ENCODE assay signal across 1 cellular context in the genomic region with DNA sequence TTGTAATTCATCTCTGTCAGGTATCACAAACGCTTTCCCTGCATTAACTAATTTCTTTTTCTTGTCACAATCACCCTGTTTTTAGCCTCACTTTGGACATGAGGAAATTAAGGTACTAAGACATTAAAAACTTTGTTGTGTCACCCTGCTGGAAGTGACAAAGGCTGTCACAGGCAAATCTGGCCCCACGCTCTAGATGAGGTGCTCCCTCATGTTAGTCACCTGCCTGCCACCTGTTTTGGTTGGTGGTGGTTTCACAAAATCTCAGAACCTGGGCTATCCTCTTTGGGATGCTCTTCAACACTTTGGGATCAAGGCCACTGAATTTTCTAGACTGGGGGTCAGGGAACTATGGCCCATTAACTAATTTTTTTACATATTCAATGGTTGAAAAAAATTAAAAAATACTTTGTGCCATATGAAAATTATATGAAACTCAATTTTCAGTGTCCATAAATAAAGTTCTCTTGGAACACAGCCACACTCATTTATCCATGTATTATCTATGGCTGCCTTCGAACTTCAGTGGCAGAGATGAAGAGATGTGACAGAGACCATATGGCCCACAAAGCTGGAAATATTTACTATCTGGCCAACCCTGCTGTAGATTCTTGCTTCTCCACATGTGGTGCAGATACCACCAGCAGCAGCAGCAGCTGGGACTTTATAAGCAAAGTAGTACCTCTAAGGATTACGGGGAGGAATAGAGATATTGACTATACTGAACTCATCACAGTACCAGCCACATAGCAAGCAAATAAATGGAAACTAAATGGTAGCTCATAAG.
TF ChIP-seq lines count a peak whose summit lies in the region.

No MANE protein-coding gene starts in this region.

TF ChIP-seq in K562, 482 proteins besides CTCF, POLR2A, EP300 and RAD21 (continued from another document and continues in another):
- no peak for TF ChIP-seq IFI16 (CRISPR knock-in tag; IDR thresholded peaks at IDR 0.05)
- TF ChIP-seq, protein P1, sequence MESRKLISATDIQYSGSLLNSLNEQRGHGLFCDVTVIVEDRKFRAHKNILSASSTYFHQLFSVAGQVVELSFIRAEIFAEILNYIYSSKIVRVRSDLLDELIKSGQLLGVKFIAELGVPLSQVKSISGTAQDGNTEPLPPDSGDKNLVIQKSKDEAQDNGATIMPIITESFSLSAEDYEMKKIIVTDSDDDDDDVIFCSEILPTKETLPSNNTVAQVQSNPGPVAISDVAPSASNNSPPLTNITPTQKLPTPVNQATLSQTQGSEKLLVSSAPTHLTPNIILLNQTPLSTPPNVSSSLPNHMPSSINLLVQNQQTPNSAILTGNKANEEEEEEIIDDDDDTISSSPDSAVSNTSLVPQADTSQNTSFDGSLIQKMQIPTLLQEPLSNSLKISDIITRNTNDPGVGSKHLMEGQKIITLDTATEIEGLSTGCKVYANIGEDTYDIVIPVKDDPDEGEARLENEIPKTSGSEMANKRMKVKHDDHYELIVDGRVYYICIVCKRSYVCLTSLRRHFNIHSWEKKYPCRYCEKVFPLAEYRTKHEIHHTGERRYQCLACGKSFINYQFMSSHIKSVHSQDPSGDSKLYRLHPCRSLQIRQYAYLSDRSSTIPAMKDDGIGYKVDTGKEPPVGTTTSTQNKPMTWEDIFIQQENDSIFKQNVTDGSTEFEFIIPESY (CRISPR knock-in tag; IDR thresholded peaks at IDR 0.05): no peak
- TF ChIP-seq PHF21A (IDR thresholded peaks at IDR 0.05; ENCODE audit: borderline replicate concordance, low read depth): no peak
- no peak for TF ChIP-seq XRCC5 (IDR thresholded peaks at IDR 0.05; ENCODE audit: low read depth, low read length)
- TF ChIP-seq NBN (IDR thresholded peaks at IDR 0.05; ENCODE audit: low read depth): 0 out of 2 replicates have a peak, but pooled peaks have one; percentile 30
- no peak for TF ChIP-seq ZBTB2 (IDR thresholded peaks at IDR 0.05)
- no peak for TF ChIP-seq HNRNPUL1 (IDR thresholded peaks at IDR 0.05; ENCODE audit: low read length)
- no peak for TF ChIP-seq ZNF431 (CRISPR knock-in tag; IDR thresholded peaks at IDR 0.05)
- TF ChIP-seq ZNF717 (CRISPR knock-in tag; IDR thresholded peaks at IDR 0.05): no peak
- TF ChIP-seq TGIF2 (CRISPR knock-in tag; IDR thresholded peaks at IDR 0.05): no peak
- no peak for TF ChIP-seq ILF3 (IDR thresholded peaks at IDR 0.05; ENCODE audit: borderline replicate concordance)
- TF ChIP-seq HNRNPK (IDR thresholded peaks at IDR 0.05; ENCODE audit: low read depth, low read length, poor library complexity, severe bottlenecking): no peak
- no peak for TF ChIP-seq TCF7L2 (IDR thresholded peaks at IDR 0.05; ENCODE audit: low read depth, low read length)
- no peak for TF ChIP-seq ZNF24 (IDR thresholded peaks at IDR 0.05)
- TF ChIP-seq SMARCA4 (IDR thresholded peaks at IDR 0.05): peak; percentile 44; the same call in 1 of the 2 replicates
- peak; percentile 93 for TF ChIP-seq CBFA2T2 (conservative IDR thresholded peaks at IDR 0.05)
- TF ChIP-seq BRCA1 (IDR thresholded peaks at IDR 0.05): no peak
- TF ChIP-seq BRCA1 (CRISPR knock-in tag; IDR thresholded peaks at IDR 0.05): no peak
- TF ChIP-seq SMARCA5 (IDR thresholded peaks at IDR 0.05): no peak
- no peak for TF ChIP-seq TFE3 (CRISPR knock-in tag; IDR thresholded peaks at IDR 0.05)
- peak; percentile 65 for TF ChIP-seq SMAD4 (CRISPR knock-in tag; conservative IDR thresholded peaks at IDR 0.05)
- no peak for TF ChIP-seq USF1 (CRISPR knock-in tag; IDR thresholded peaks at IDR 0.05)
- no peak for TF ChIP-seq STAT5B (CRISPR knock-in tag; IDR thresholded peaks at IDR 0.05)
- TF ChIP-seq DPF2 (IDR thresholded peaks at IDR 0.05): peak; percentile 71
- no peak for TF ChIP-seq FOXA1 (IDR thresholded peaks at IDR 0.05; ENCODE audit: borderline replicate concordance)
- TF ChIP-seq, protein P2, sequence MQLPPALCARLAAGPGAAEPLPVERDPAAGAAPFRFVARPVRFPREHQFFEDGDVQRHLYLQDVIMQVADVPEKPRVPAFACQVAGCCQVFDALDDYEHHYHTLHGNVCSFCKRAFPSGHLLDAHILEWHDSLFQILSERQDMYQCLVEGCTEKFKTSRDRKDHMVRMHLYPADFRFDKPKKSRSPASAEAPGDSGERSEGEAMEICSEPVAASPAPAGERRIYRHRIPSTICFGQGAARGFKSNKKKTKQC (CRISPR knock-in tag; IDR thresholded peaks at IDR 0.05): no peak
- TF ChIP-seq CEBPZ (IDR thresholded peaks at IDR 0.05; ENCODE audit: borderline replicate concordance, low read depth, low read length): no peak
- TF ChIP-seq ZNF146 (CRISPR knock-in tag; IDR thresholded peaks at IDR 0.05; ENCODE audit: unreplicated experiment): no peak
- TF ChIP-seq SRSF1 (IDR thresholded peaks at IDR 0.05; ENCODE audit: low read depth, low read length): no peak
- no peak for TF ChIP-seq RFX5 (IDR thresholded peaks at IDR 0.05; ENCODE audit: low read depth, low read length)
- no peak for TF ChIP-seq TSC22D4 (tag; IDR thresholded peaks at IDR 0.05)
- TF ChIP-seq KHSRP (IDR thresholded peaks at IDR 0.05): no peak
- TF ChIP-seq ZKSCAN3 (CRISPR knock-in tag; IDR thresholded peaks at IDR 0.05): no peak
- no peak for TF ChIP-seq SIN3A (IDR thresholded peaks at IDR 0.05; ENCODE audit: borderline replicate concordance in 2 of 2, control insufficient read depth in 1 of 2, low read depth in 2 of 2, low read length in 2 of 2)
- TF ChIP-seq BRD9 (IDR thresholded peaks at IDR 0.05; ENCODE audit: low read depth, partially characterized antibody): no peak
- TF ChIP-seq, protein P3, sequence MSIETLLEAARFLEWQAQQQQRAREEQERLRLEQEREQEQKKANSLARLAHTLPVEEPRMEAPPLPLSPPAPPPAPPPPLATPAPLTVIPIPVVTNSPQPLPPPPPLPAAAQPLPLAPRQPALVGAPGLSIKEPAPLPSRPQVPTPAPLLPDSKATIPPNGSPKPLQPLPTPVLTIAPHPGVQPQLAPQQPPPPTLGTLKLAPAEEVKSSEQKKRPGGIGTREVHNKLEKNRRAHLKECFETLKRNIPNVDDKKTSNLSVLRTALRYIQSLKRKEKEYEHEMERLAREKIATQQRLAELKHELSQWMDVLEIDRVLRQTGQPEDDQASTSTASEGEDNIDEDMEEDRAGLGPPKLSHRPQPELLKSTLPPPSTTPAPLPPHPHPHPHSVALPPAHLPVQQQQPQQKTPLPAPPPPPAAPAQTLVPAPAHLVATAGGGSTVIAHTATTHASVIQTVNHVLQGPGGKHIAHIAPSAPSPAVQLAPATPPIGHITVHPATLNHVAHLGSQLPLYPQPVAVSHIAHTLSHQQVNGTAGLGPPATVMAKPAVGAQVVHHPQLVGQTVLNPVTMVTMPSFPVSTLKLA (conservative IDR thresholded peaks at IDR 0.05): 0 out of 4 replicates have a peak, but pooled peaks of 1 of the 2 experiments have one; percentile 32
- TF ChIP-seq ZC3H4 (CRISPR knock-in tag; IDR thresholded peaks at IDR 0.05; ENCODE audit: borderline replicate concordance): no peak
- peak; percentile 89 for TF ChIP-seq ARID1B (IDR thresholded peaks at IDR 0.05)
- TF ChIP-seq ZNF224 (CRISPR knock-in tag; IDR thresholded peaks at IDR 0.05): no peak
- no peak for TF ChIP-seq ZNF583 (CRISPR knock-in tag; IDR thresholded peaks at IDR 0.05)
- no peak for TF ChIP-seq ZKSCAN1 (IDR thresholded peaks at IDR 0.05; ENCODE audit: low read depth, low read length)
- TF ChIP-seq NR4A1 (CRISPR knock-in tag; IDR thresholded peaks at IDR 0.05): no peak
- TF ChIP-seq NR4A1 (tag; IDR thresholded peaks at IDR 0.05): no peak; the same call in 1 of the 2 replicates
- no peak for TF ChIP-seq MECOM (CRISPR knock-in tag; IDR thresholded peaks at IDR 0.05)
- TF ChIP-seq, protein P4, sequence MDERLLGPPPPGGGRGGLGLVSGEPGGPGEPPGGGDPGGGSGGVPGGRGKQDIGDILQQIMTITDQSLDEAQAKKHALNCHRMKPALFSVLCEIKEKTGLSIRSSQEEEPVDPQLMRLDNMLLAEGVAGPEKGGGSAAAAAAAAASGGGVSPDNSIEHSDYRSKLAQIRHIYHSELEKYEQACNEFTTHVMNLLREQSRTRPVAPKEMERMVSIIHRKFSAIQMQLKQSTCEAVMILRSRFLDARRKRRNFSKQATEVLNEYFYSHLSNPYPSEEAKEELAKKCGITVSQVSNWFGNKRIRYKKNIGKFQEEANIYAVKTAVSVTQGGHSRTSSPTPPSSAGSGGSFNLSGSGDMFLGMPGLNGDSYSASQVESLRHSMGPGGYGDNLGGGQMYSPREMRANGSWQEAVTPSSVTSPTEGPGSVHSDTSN (CRISPR knock-in tag; IDR thresholded peaks at IDR 0.05; ENCODE audit: low read depth): no peak
- TF ChIP-seq, protein P4 (tag; conservative IDR thresholded peaks at IDR 0.05; ENCODE audit: low read depth): peak; percentile 35; the same call in 1 of the 2 replicates
- TF ChIP-seq ETS2 (tag; IDR thresholded peaks at IDR 0.05; ENCODE audit: borderline replicate concordance, poor library complexity, severe bottlenecking): no peak
- peak; percentile 97 for TF ChIP-seq TEAD4 (IDR thresholded peaks at IDR 0.05; ENCODE audit: low read length)
- no peak for TF ChIP-seq TEAD4 (CRISPR knock-in tag; IDR thresholded peaks at IDR 0.05; ENCODE audit: borderline replicate concordance)
- 0 out of 4 replicates have a peak, but pooled peaks have one; percentile 29 to 56 for TF ChIP-seq TEAD1 (CRISPR knock-in tag; IDR thresholded peaks at IDR 0.05)
- no peak for TF ChIP-seq BRD4 (IDR thresholded peaks at IDR 0.05)
- no peak for TF ChIP-seq ZNF696 (CRISPR knock-in tag; conservative IDR thresholded peaks at IDR 0.05)
- TF ChIP-seq, protein P5, sequence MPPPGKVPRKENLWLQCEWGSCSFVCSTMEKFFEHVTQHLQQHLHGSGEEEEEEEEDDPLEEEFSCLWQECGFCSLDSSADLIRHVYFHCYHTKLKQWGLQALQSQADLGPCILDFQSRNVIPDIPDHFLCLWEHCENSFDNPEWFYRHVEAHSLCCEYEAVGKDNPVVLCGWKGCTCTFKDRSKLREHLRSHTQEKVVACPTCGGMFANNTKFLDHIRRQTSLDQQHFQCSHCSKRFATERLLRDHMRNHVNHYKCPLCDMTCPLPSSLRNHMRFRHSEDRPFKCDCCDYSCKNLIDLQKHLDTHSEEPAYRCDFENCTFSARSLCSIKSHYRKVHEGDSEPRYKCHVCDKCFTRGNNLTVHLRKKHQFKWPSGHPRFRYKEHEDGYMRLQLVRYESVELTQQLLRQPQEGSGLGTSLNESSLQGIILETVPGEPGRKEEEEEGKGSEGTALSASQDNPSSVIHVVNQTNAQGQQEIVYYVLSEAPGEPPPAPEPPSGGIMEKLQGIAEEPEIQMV (tag; conservative IDR thresholded peaks at IDR 0.05; ENCODE audit: low read depth): no peak
- no peak for TF ChIP-seq ZBTB8A (IDR thresholded peaks at IDR 0.05; ENCODE audit: partially characterized antibody)
